Comparison of ENCODE assay signal across 8 cellular contexts in genomic region chr9:76441551-76442322, GRCh38. TPM values are rescaled to one million over a fixed set of nuclear protein-coding genes. Genes with fewer than 3 reads are reported as not detected.
DNase-seq lines count a peak whose midpoint lies in the region; ATAC-seq and TF ChIP-seq lines count a peak whose summit lies in the region.

No MANE protein-coding gene starts in this region.

- H3K79me2 ChIP-seq in SK-N-SH (ENCODE audit: insufficient read depth) = no peaks in the 10 kb centered on the region
- H3K79me2 ChIP-seq in Karpas-422 (ENCODE audit: low read length) = no peaks in the 10 kb centered on the region

- CTCF ChIA-PET in SK-N-SH (lab: Yijun Ruan, JAX) = interaction anchor here (1.1 kb wide), 1 partner anchor 22 kb away, joined by 3 read pairs; no protein-coding TSS in a partner anchor

- no peak for TF ChIP-seq RAD21 in SK-N-SH (IDR thresholded peaks at IDR 0.05; ENCODE audit: low read length)

- H3K4me3 Mint-ChIP-seq in HFFc6 = peak overlapping the region; percentile 65

- H4K91ac ChIP-seq in mesenchymal stem cell (ENCODE audit: low read length) = no peak overlapping the region

- peaks cover 2% of the 10 kb centered on the region; the same call in 1 of the 2 replicates for H3K27me3 Mint-ChIP-seq in HFFc6 (ENCODE audit: insufficient read depth)

- peaks cover 4% of the 10 kb centered on the region for H3K9me3 Mint-ChIP-seq in HFFc6

- H3K23ac ChIP-seq in mesenchymal stem cell (ENCODE audit: low read length in 2 of 2) = no peak overlapping the region

- peak overlapping the region; percentile 71 for H2BK5ac ChIP-seq in mesenchymal stem cell (ENCODE audit: low read depth, low read length, poor library complexity, severe bottlenecking)

- peaks cover 19% of the 10 kb centered on the region for H3K4me1 Mint-ChIP-seq in HFFc6 (ENCODE audit: low read depth)

- no peak overlapping the region for H4K8ac ChIP-seq in mesenchymal stem cell (ENCODE audit: low read length)

- H2BK120ac ChIP-seq in mesenchymal stem cell (ENCODE audit: low read depth, low read length) = no peak overlapping the region

- H3F3A ChIP-seq in SK-N-SH (replicated peaks; ENCODE audit: insufficient read depth) = peaks cover 11% of the 10 kb centered on the region

- H3K4me1 ChIP-seq in SK-N-SH (ENCODE audit: control insufficient read depth in 1 of 2, insufficient read depth in 2 of 2, low read depth in 1 of 2, low read length in 1 of 2) (peaks cover 0 to 10% of the 10 kb centered on the region in 2 experiments; a peak in 1 of 4 replicates), mesenchymal stem cell (ENCODE audit: control insufficient read depth, insufficient read depth, low read depth, low read length) (peaks cover 6% of the 10 kb centered on the region), SJCRH30 (peaks cover 7% of the 10 kb centered on the region), Karpas-422 (ENCODE audit: low read length) (no peaks in the 10 kb centered on the region)

- no peak for TF ChIP-seq EP300 in SK-N-SH (IDR thresholded peaks at IDR 0.05; ENCODE audit: borderline replicate concordance in 1 of 2, low read depth in 1 of 2, low read length in 1 of 2)

- H3K27me3 ChIP-seq in SK-N-SH (ENCODE audit: insufficient read depth) = no peaks in the 10 kb centered on the region
- peaks cover 0 to 6% of the 10 kb centered on the region in 2 experiments for H3K27me3 ChIP-seq in mesenchymal stem cell (ENCODE audit: control insufficient read depth in 1 of 2, insufficient read depth in 1 of 2, low read length in 2 of 2)
- 0 out of 2 replicates have a peak, but pooled peaks cover 4% of the 10 kb centered on the region for H3K27me3 ChIP-seq in SJCRH30
- H3K27me3 ChIP-seq in Karpas-422 (ENCODE audit: low read length) = no peaks in the 10 kb centered on the region

- H3K18ac ChIP-seq in mesenchymal stem cell (ENCODE audit: low read depth in 1 of 2, low read length in 2 of 2) = no peak overlapping the region

- H3K4me3 ChIP-seq in SK-N-SH (ENCODE audit: low read depth in 2 of 2, low read length in 1 of 2) (0 out of 4 replicates have a peak overlapping the region, but pooled peaks of 1 of the 2 experiments have one; percentile 2), mesenchymal stem cell (ENCODE audit: insufficient read depth in 1 of 2, low read depth in 1 of 2, low read length in 2 of 2) (no peak overlapping the region), SJCRH30 (no peak overlapping the region), Karpas-422 (ENCODE audit: low read length) (no peak overlapping the region)

- H3K9me3 ChIP-seq in SK-N-SH = no peaks in the 10 kb centered on the region
- no peaks in the 10 kb centered on the region for H3K9me3 ChIP-seq in mesenchymal stem cell (ENCODE audit: control insufficient read depth, low read length)
- H3K9me3 ChIP-seq in SJCRH30 (replicated peaks) = peaks cover 13% of the 10 kb centered on the region
- no peaks in the 10 kb centered on the region for H3K9me3 ChIP-seq in Karpas-422 (ENCODE audit: low read length)

- H2BK12ac ChIP-seq in mesenchymal stem cell (ENCODE audit: low read length in 2 of 2) = no peak overlapping the region

- no peaks in the 10 kb centered on the region for H3K79me1 ChIP-seq in mesenchymal stem cell (replicated peaks; ENCODE audit: low read length, poor library complexity, severe bottlenecking)

- peak; percentile 54 for ATAC-seq in GM18519 (IDR thresholded peaks at IDR 0.05; ENCODE audit: low FRiP score, unreplicated experiment)

- H2AFZ ChIP-seq in SK-N-SH (ENCODE audit: low read depth) (0 out of 2 replicates have a peak overlapping the region, but pooled peaks have one; percentile 14), mesenchymal stem cell (ENCODE audit: low read depth, low read length) (no peak overlapping the region), Karpas-422 (ENCODE audit: low read length) (no peak overlapping the region)

- H3K36me3 ChIP-seq in SK-N-SH (replicated peaks in 1 of 2; ENCODE audit: control insufficient read depth in 1 of 2, insufficient read depth in 2 of 2, low read length in 1 of 2) (no peaks in the 10 kb centered on the region), mesenchymal stem cell (ENCODE audit: control insufficient read depth in 1 of 2, insufficient read depth in 2 of 2, low read depth in 1 of 2, low read length in 2 of 2) (no peaks in the 10 kb centered on the region), SJCRH30 (no peaks in the 10 kb centered on the region), Karpas-422 (ENCODE audit: insufficient read depth, low read length) (no peaks in the 10 kb centered on the region)

- no peak overlapping the region for H2AK5ac ChIP-seq in mesenchymal stem cell (ENCODE audit: low read length, severe bottlenecking)

- H3K27ac Mint-ChIP-seq in HFFc6 = peak overlapping the region; percentile 89

- H3K14ac ChIP-seq in mesenchymal stem cell (ENCODE audit: low read length in 2 of 2) = no peak overlapping the region

- no peak overlapping the region for H2BK15ac ChIP-seq in mesenchymal stem cell (ENCODE audit: low read depth, poor library complexity, severe bottlenecking)

- no peaks in the 10 kb centered on the region for H3K9me2 ChIP-seq in SK-N-SH
- H3K9me2 ChIP-seq in Karpas-422 (replicated peaks; ENCODE audit: insufficient read depth, low read length) = no peaks in the 10 kb centered on the region

- H3K9ac ChIP-seq in SK-N-SH (peak overlapping the region; percentile 30), mesenchymal stem cell (ENCODE audit: low read length) (no peak overlapping the region), Karpas-422 (ENCODE audit: low read length) (no peak overlapping the region)

- H3K36me3 Mint-ChIP-seq in HFFc6 (ENCODE audit: low read depth) = peaks cover 4% of the 10 kb centered on the region; the same call in 1 of the 2 replicates

- DNase-seq in HFFc6 (peak; percentile 91), SK-N-SH (no peak), mesenchymal stem cell (peak; percentile 80), SJCRH30 (no peak), NOMO-1 (lab: John Stamatoyannopoulos, UW; ENCODE audit: unreplicated experiment in 2 of 2) (no peak), Karpas-422 (no peak), NCI-H774 (lab: John Stamatoyannopoulos, UW) (no peak)

- POLR2A ChIA-PET in SK-N-SH (lab: Yijun Ruan, JAX) = no interaction called here

- H4K20me1 ChIP-seq in SK-N-SH (ENCODE audit: insufficient read depth) (no peaks in the 10 kb centered on the region), Karpas-422 (ENCODE audit: insufficient read depth, low read depth, low read length) (no peaks in the 10 kb centered on the region)

- no peak overlapping the region for H3K4ac ChIP-seq in mesenchymal stem cell (ENCODE audit: low read depth in 1 of 2, low read length in 2 of 2)

- WGBS in SK-N-SH (ENCODE audit: low lambda C conversion rate) = 12% methylated on average over 10 of the region's 10 CpGs
- WGBS in mesenchymal stem cell = 85% methylated on average over 10 of the region's 10 CpGs

- H3K27ac ChIP-seq in SK-N-SH (ENCODE audit: low read depth in 2 of 2, low read length in 1 of 2) (peak overlapping the region in 1 of 2 experiments; percentile 85; a peak in 2 of 4 replicates), mesenchymal stem cell (ENCODE audit: low read length, poor library complexity, severe bottlenecking) (peak overlapping the region; percentile 60), SJCRH30 (no peak overlapping the region), Karpas-422 (ENCODE audit: low read length) (no peak overlapping the region)

- TF ChIP-seq CTCF in HFFc6 (IDR thresholded peaks at IDR 0.05) (no peak), SK-N-SH (IDR thresholded peaks at IDR 0.05) (no peak)

- peak overlapping the region; percentile 52 for H3K4me2 ChIP-seq in SK-N-SH
- no peak overlapping the region for H3K4me2 ChIP-seq in mesenchymal stem cell (ENCODE audit: low read length, poor library complexity, severe bottlenecking)
- H3K4me2 ChIP-seq in Karpas-422 (ENCODE audit: low read depth, low read length, poor library complexity, severe bottlenecking) = no peak overlapping the region

TF ChIP-seq in SK-N-SH, 30 proteins besides CTCF, POLR2A, EP300 and RAD21:
- TF ChIP-seq FOSL2 (IDR thresholded peaks at IDR 0.05; ENCODE audit: borderline replicate concordance, low read depth) (peak; percentile 32; the same call in 1 of the 2 replicates), JUND (IDR thresholded peaks at IDR 0.05) (peak; percentile 5; the same call in 1 of the 2 replicates), YY1 (IDR thresholded peaks at IDR 0.05; ENCODE audit: low read depth) (no peak)

RNA-seq across cellular contexts. Expression of gene GCNT1, which starts 17.2 kb away (rescaled TPM):
- 10 to 100 TPM; 15.0 to 26.2 (median 19.7) TPM for total RNA-seq in HFFc6 (2021; fragmentation: NEBNext Ultra II Directional; extraction: Animal tissue kit (Norgen Biotek cat#: 25700))
- 0.76 and 1.1 TPM in 2 replicates for polyA plus RNA-seq in SK-N-SH (2012; rRNA removed)
- polyA plus RNA-seq in SK-N-SH (2012; cell fraction: cytosol; rRNA removed) = 0.46 and 0.76 TPM in 2 replicates
- 0.35 and 0.55 TPM in 2 replicates for polyA plus RNA-seq in SK-N-SH (2012; cell fraction: nucleus; rRNA removed)
- polyA plus RNA-seq in mesenchymal stem cell (2013, experiment 1 of 2) = 2.9 TPM
- 1.8 TPM for polyA plus RNA-seq in mesenchymal stem cell (2013, experiment 2 of 2)
- total RNA-seq in SJCRH30 (2014; rRNA removed; shearing (Covaris generic)) = 10.1 and 14.0 TPM in 2 replicates
- total RNA-seq in Karpas-422 (2014; rRNA removed; shearing (Covaris generic); ENCODE audit: low replicate concordance) = 10.8 and 13.1 TPM in 2 replicates

RNA-seq across cellular contexts. Expression of gene RFK, which starts 47.5 kb away (rescaled TPM):
- 10 to 100 TPM; 16.7 to 19.0 (median 18.1) TPM for total RNA-seq in HFFc6 (2021; fragmentation: NEBNext Ultra II Directional; extraction: Animal tissue kit (Norgen Biotek cat#: 25700))
- polyA plus RNA-seq in SK-N-SH (2012; rRNA removed) = 7.2 and 9.3 TPM in 2 replicates
- 12.9 and 15.2 TPM in 2 replicates for polyA plus RNA-seq in SK-N-SH (2012; cell fraction: cytosol; rRNA removed)
- 1.8 and 3.0 TPM in 2 replicates for polyA plus RNA-seq in SK-N-SH (2012; cell fraction: nucleus; rRNA removed)
- polyA plus RNA-seq in mesenchymal stem cell (2013, experiment 1 of 2) = 14.9 TPM
- polyA plus RNA-seq in mesenchymal stem cell (2013, experiment 2 of 2) = 17.0 TPM
- total RNA-seq in SJCRH30 (2014; rRNA removed; shearing (Covaris generic)) = 35.4 and 37.0 TPM in 2 replicates
- total RNA-seq in Karpas-422 (2014; rRNA removed; shearing (Covaris generic); ENCODE audit: low replicate concordance) = 14.4 and 29.3 TPM in 2 replicates

Comparison
In these comparisons a context has a peak if more than half of its experiments do, and no peak if none do; other contexts are left out.
1. DNase-seq: peak in HFFc6 (single experiment) and mesenchymal stem cell (single experiment); none in SK-N-SH (single experiment), SJCRH30 (0 of 2), NOMO-1 (0 of 2), Karpas-422 (single experiment) and NCI-H774 (single experiment).